ENCODE assay signal across 11 cellular contexts in genomic region chr16:56370836-56371235, GRCh38. TPM values are rescaled to one million over a fixed set of nuclear protein-coding genes. Genes with fewer than 3 reads are reported as not detected.
DNase-seq lines count a peak whose midpoint lies in the region; ATAC-seq and TF ChIP-seq lines count a peak whose summit lies in the region.
"Had no signal": no experiment of that assay in that cellular context is flagged by ENCODE, and none has a peak within 500 bp of the region (broad histone marks: within the 10 kb centered on the region; RNA-seq: fewer than 3 reads in every experiment).

No MANE protein-coding gene starts in this region.

- peaks cover 20% of the 10 kb centered on the region for H3K4me1 ChIP-seq in adipocyte (ENCODE audit: control insufficient read depth, insufficient read depth, low read length)
- H3K4me1 ChIP-seq in left ventricle myocardium inferior: peaks cover 20% of the 10 kb centered on the region

- CTCF ChIA-PET in activated CD4-positive, alpha-beta T cell treated with anti-CD3 and anti-CD28 coated beads for 36 hours (lab: Charles Lee): no interaction called here

- in situ Hi-C loops in Caki2 (cut with HindIII; ENCODE audit: low pct_unique_long_range_greater_than_20kb, low sequenced_read_pairs): no loop called here

- H3K27me3 Mint-ChIP-seq in activated CD4-positive, alpha-beta T cell treated with anti-CD3 and anti-CD28 coated beads for 36 hours: no peaks in the 10 kb centered on the region

- H3K27ac ChIP-seq in left ventricle myocardium inferior (replicated peaks): peak overlapping the region; percentile 30

- H3K27ac Mint-ChIP-seq in activated CD4-positive, alpha-beta T cell treated with anti-CD3 and anti-CD28 coated beads for 36 hours: no peak overlapping the region

- H3K9ac ChIP-seq in adipocyte (ENCODE audit: low read length): no peak overlapping the region

- no peak overlapping the region for H3K4me3 Mint-ChIP-seq in activated CD4-positive, alpha-beta T cell treated with anti-CD3 and anti-CD28 coated beads for 36 hours

- DNase-seq in Caki2 (ENCODE audit: low read depth) (peak; percentile 27), adipocyte (ENCODE audit: low read depth) (peak; percentile 73), left ventricle myocardium inferior (no peak), pulmonary artery endothelial cell (ENCODE audit: low read depth, low spot score) (peak; percentile 7), T-helper 2 cell (no peak)
- DNase-seq in activated CD4-positive, alpha-beta T cell treated with anti-CD3 and anti-CD28 coated beads for 36 hours: no peak
- DNase-seq: C1 segment of cervical spinal cord, cerebellar nuclear complex, NCI-H748 treated with DMSO at 0.1 percent for 48 hours had no signal

- no peaks in the 10 kb centered on the region for H3K9me3 Mint-ChIP-seq in activated CD4-positive, alpha-beta T cell treated with anti-CD3 and anti-CD28 coated beads for 36 hours (ENCODE audit: low read depth)

- intact Hi-C loops in left ventricle myocardium inferior (cut with micrococcal nuclease): no loop called here
- intact Hi-C loops in activated CD4-positive, alpha-beta T cell treated with anti-CD3 and anti-CD28 coated beads for 36 hours (cut with DNase I, micrococcal nuclease): no loop called here

- TF ChIP-seq CTCF in left ventricle myocardium inferior (IDR thresholded peaks at IDR 0.05; ENCODE audit: borderline replicate concordance): no peak

- peaks cover 25% of the 10 kb centered on the region for H3K36me3 Mint-ChIP-seq in activated CD4-positive, alpha-beta T cell treated with anti-CD3 and anti-CD28 coated beads for 36 hours (ENCODE audit: low read depth)

- POLR2A ChIA-PET in activated CD4-positive, alpha-beta T cell treated with anti-CD3 and anti-CD28 coated beads for 36 hours (lab: Charles Lee): no interaction called here

- H3K9me3 ChIP-seq in adipocyte (ENCODE audit: control insufficient read depth, low read length) (no peaks in the 10 kb centered on the region), left ventricle myocardium inferior (replicated peaks) (no peaks in the 10 kb centered on the region)

- peaks cover 55% of the 10 kb centered on the region for H3K36me3 ChIP-seq in adipocyte (ENCODE audit: control insufficient read depth, insufficient read depth, low read length, severe bottlenecking)
- H3K36me3 ChIP-seq in left ventricle myocardium inferior: peaks cover 39% of the 10 kb centered on the region

- no peaks in the 10 kb centered on the region for H3K27me3 ChIP-seq in adipocyte (replicated peaks; ENCODE audit: control insufficient read depth, insufficient read depth, low read length)
- H3K27me3 ChIP-seq in left ventricle myocardium inferior (ENCODE audit: low read depth): no peaks in the 10 kb centered on the region

- no peak for ATAC-seq in activated CD4-positive, alpha-beta T cell treated with anti-CD3 and anti-CD28 coated beads for 36 hours
- ATAC-seq in GM18519 (IDR thresholded peaks at IDR 0.05; ENCODE audit: low FRiP score, unreplicated experiment) (no peak), HG03354 (IDR thresholded peaks at IDR 0.05; ENCODE audit: poor library complexity, severe bottlenecking, unreplicated experiment) (no peak)

- H3K4me3 ChIP-seq in adipocyte (ENCODE audit: low read length) (no peak overlapping the region), left ventricle myocardium inferior (no peak overlapping the region)

- peaks cover 22% of the 10 kb centered on the region for H3K4me1 Mint-ChIP-seq in activated CD4-positive, alpha-beta T cell treated with anti-CD3 and anti-CD28 coated beads for 36 hours

RNA-seq across cellular contexts. Expression of gene AMFR, which starts 54.5 kb away (rescaled TPM):
- 109 TPM in 2 replicates for total RNA-seq in Caki2 (2014; rRNA removed; shearing (Covaris generic); ENCODE audit: low replicate concordance)
- 65.2 TPM for total RNA-seq in left ventricle myocardium inferior
- total RNA-seq in pulmonary artery endothelial cell: 241 and 263 TPM in 2 replicates
- 10 to 100 TPM; 34.0 to 48.0 TPM for total RNA-seq in activated CD4-positive, alpha-beta T cell treated with anti-CD3 and anti-CD28 coated beads for 36 hours

Comparison
In these comparisons a context has a peak if more than half of its experiments do, and no peak if none do; other contexts are left out.
1. DNase-seq: peak in Caki2 (single experiment), adipocyte (single experiment) and pulmonary artery endothelial cell (single experiment); none in left ventricle myocardium inferior (single experiment), T-helper 2 cell (0 of 5) and activated CD4-positive, alpha-beta T cell treated with anti-CD3 and anti-CD28 coated beads for 36 hours (single experiment).